Comparison of ENCODE assay signal across 13 cellular contexts in genomic region chr11:57320719-57321387, GRCh38. TPM values are rescaled to one million over a fixed set of nuclear protein-coding genes. Genes with fewer than 3 reads are reported as not detected.
DNase-seq lines count a peak whose midpoint lies in the region; ATAC-seq and TF ChIP-seq lines count a peak whose summit lies in the region.
"Had no signal": no experiment of that assay in that cellular context is flagged by ENCODE, and none has a peak within 500 bp of the region (broad histone marks: within the 10 kb centered on the region; RNA-seq: fewer than 3 reads in every experiment).

No MANE protein-coding gene starts in this region.

- ATAC-seq in HG03039 (IDR thresholded peaks at IDR 0.05; ENCODE audit: unreplicated experiment): no peak
- ATAC-seq in GM19452 (IDR thresholded peaks at IDR 0.05; ENCODE audit: unreplicated experiment): no peak
- no peak for ATAC-seq in HG02885 (IDR thresholded peaks at IDR 0.05; ENCODE audit: poor library complexity, unreplicated experiment)
- ATAC-seq: stimulated activated naive CD8-positive, alpha-beta T cell treated with anti-CD3 and anti-CD28 coated beads, Interleukin-15, amount 100 ng/mL, for 72 hours had no signal

- H3K4me3 ChIP-seq in mucosa of rectum (ENCODE audit: low read length in 2 of 2) (peak overlapping the region; percentile 66 to 79), tibial nerve (peak overlapping the region in 1 of 4 donors; percentile 91)

- no peak overlapping the region for H3K4me3 Mint-ChIP-seq in T-helper 2 cell treated with Interferon-gamma antibody and Interleukin-4, amounts not matched to agents 5 μg/mL and 100 μg/mL, for 36 hours
- H3K4me3 Mint-ChIP-seq in dendritic cell treated with granulocyte-macrophage colony-stimulating factor and Interleukin-4, amounts not matched to agents 40 ng/mL and 50 ng/mL, for 4 days: no peak overlapping the region
- H3K4me3 Mint-ChIP-seq: activated B cell treated with CpG ODN at 0.5 μM for 24 hours; stimulated activated naive CD8-positive, alpha-beta T cell treated with anti-CD3 and anti-CD28 coated beads, Interleukin-15, amount 100 ng/mL, for 72 hours had no signal

- no peaks in the 10 kb centered on the region for H3K27me3 ChIP-seq in mucosa of rectum (ENCODE audit: control insufficient read depth in 2 of 2, insufficient read depth in 2 of 2, low read length in 2 of 2)
- no peaks in the 10 kb centered on the region for H3K27me3 ChIP-seq in tibial nerve

- DNase-seq in T-helper 2 cell treated with Interferon-gamma antibody and Interleukin-4, amounts not matched to agents 5 μg/mL and 100 μg/mL, for 36 hours (ENCODE audit: low spot score): no peak
- DNase-seq in T-helper 2 cell (no peak), tibial nerve (ENCODE audit: low spot score in 2 of 2) (no peak)
- DNase-seq: activated B cell treated with CpG ODN at 0.5 μM for 24 hours; effector CD8-positive, alpha-beta T cell; GOT3; kidney glomerular epithelial cell; stimulated activated naive CD8-positive, alpha-beta T cell treated with anti-CD3 and anti-CD28 coated beads, Interleukin-15, amount 100 ng/mL, for 72 hours had no signal

- 54 to 62% methylated on average over 2 of the region's 2 CpGs for WGBS in tibial nerve, 2 donors

- H3K27ac Mint-ChIP-seq in T-helper 2 cell treated with Interferon-gamma antibody and Interleukin-4, amounts not matched to agents 5 μg/mL and 100 μg/mL, for 36 hours: peak overlapping the region; percentile 12
- H3K27ac Mint-ChIP-seq in dendritic cell treated with granulocyte-macrophage colony-stimulating factor and Interleukin-4, amounts not matched to agents 40 ng/mL and 50 ng/mL, for 4 days: peak overlapping the region; percentile 16
- H3K27ac Mint-ChIP-seq: activated B cell treated with CpG ODN at 0.5 μM for 24 hours had no signal

- peak overlapping the region; percentile 96 to 97 for H3K27ac ChIP-seq in mucosa of rectum (ENCODE audit: low read depth in 2 of 2, low read length in 2 of 2)
- peak overlapping the region in 3 of 4 donors; percentile 96 to 98 (median 97) for H3K27ac ChIP-seq in tibial nerve

- H3K9ac ChIP-seq in mucosa of rectum (ENCODE audit: low read depth in 1 of 2, low read length in 2 of 2): peak overlapping the region; percentile 47 to 92

- H3K4me1 ChIP-seq in mucosa of rectum (ENCODE audit: control insufficient read depth in 2 of 2, insufficient read depth in 2 of 2, low read length in 2 of 2) (peaks cover 56 to 68% of the 10 kb centered on the region in 2 donors), tibial nerve (peaks cover 0 to 86% (median 41%) of the 10 kb centered on the region in 4 donors)

- H3K27me3 Mint-ChIP-seq in T-helper 2 cell treated with Interferon-gamma antibody and Interleukin-4, amounts not matched to agents 5 μg/mL and 100 μg/mL, for 36 hours (ENCODE audit: low read depth): no peaks in the 10 kb centered on the region
- H3K27me3 Mint-ChIP-seq in dendritic cell treated with granulocyte-macrophage colony-stimulating factor and Interleukin-4, amounts not matched to agents 40 ng/mL and 50 ng/mL, for 4 days: peaks cover 7% of the 10 kb centered on the region
- H3K27me3 Mint-ChIP-seq: activated B cell treated with CpG ODN at 0.5 μM for 24 hours; stimulated activated naive CD8-positive, alpha-beta T cell treated with anti-CD3 and anti-CD28 coated beads, Interleukin-15, amount 100 ng/mL, for 72 hours had no signal

- H3K4me1 Mint-ChIP-seq in T-helper 2 cell treated with Interferon-gamma antibody and Interleukin-4, amounts not matched to agents 5 μg/mL and 100 μg/mL, for 36 hours (ENCODE audit: low read depth): peaks cover 21% of the 10 kb centered on the region
- peaks cover 50% of the 10 kb centered on the region for H3K4me1 Mint-ChIP-seq in dendritic cell treated with granulocyte-macrophage colony-stimulating factor and Interleukin-4, amounts not matched to agents 40 ng/mL and 50 ng/mL, for 4 days (ENCODE audit: low read depth)

- H3K9me3 Mint-ChIP-seq in T-helper 2 cell treated with Interferon-gamma antibody and Interleukin-4, amounts not matched to agents 5 μg/mL and 100 μg/mL, for 36 hours: no peaks in the 10 kb centered on the region
- H3K9me3 Mint-ChIP-seq in dendritic cell treated with granulocyte-macrophage colony-stimulating factor and Interleukin-4, amounts not matched to agents 40 ng/mL and 50 ng/mL, for 4 days: no peaks in the 10 kb centered on the region
- H3K9me3 Mint-ChIP-seq: activated B cell treated with CpG ODN at 0.5 μM for 24 hours; stimulated activated naive CD8-positive, alpha-beta T cell treated with anti-CD3 and anti-CD28 coated beads, Interleukin-15, amount 100 ng/mL, for 72 hours had no signal

- no peak for TF ChIP-seq EP300 in tibial nerve (IDR thresholded peaks at IDR 0.05)

- no peak for TF ChIP-seq POLR2A in tibial nerve (IDR thresholded peaks at IDR 0.05)

- intact Hi-C loops in dendritic cell treated with granulocyte-macrophage colony-stimulating factor and Interleukin-4, amounts not matched to agents 40 ng/mL and 50 ng/mL, for 4 days (cut with micrococcal nuclease): no loop called here

- H3K9me3 ChIP-seq in mucosa of rectum (ENCODE audit: control insufficient read depth in 2 of 2, low read length in 2 of 2) (no peaks in the 10 kb centered on the region), tibial nerve (no peaks in the 10 kb centered on the region)

- H3K36me3 ChIP-seq in mucosa of rectum (ENCODE audit: control insufficient read depth in 2 of 2, insufficient read depth in 2 of 2, low read length in 2 of 2): peaks cover 31 to 37% of the 10 kb centered on the region in 2 donors
- H3K36me3 ChIP-seq in tibial nerve: peaks cover 0 to 49% (median 0%) of the 10 kb centered on the region in 3 donors

- no peak for TF ChIP-seq CTCF in tibial nerve (IDR thresholded peaks at IDR 0.05)

- H3K36me3 Mint-ChIP-seq in T-helper 2 cell treated with Interferon-gamma antibody and Interleukin-4, amounts not matched to agents 5 μg/mL and 100 μg/mL, for 36 hours (ENCODE audit: low read depth): peaks cover 3% of the 10 kb centered on the region
- peaks cover 8% of the 10 kb centered on the region for H3K36me3 Mint-ChIP-seq in dendritic cell treated with granulocyte-macrophage colony-stimulating factor and Interleukin-4, amounts not matched to agents 40 ng/mL and 50 ng/mL, for 4 days (ENCODE audit: low read depth)

RNA-seq across cellular contexts. Expression of gene TNKS1BP1, which starts 3.9 kb away (rescaled TPM):
- 100 to 1,000 TPM; 147 to 238 (median 204) TPM for total RNA-seq in tibial nerve

RNA-seq across cellular contexts. Expression of gene SSRP1, which starts 14.8 kb away (rescaled TPM):
- total RNA-seq in tibial nerve: 10 to 100 TPM; 51.0 to 67.5 (median 56.5) TPM

RNA-seq across cellular contexts. Expression of gene P2RX3, which starts 17.3 kb away (rescaled TPM):
- total RNA-seq in tibial nerve: under 1 TPM in 1 of 4 donors, not detected in 3; 0.22 TPM
- total RNA-seq: activated B cell treated with CpG ODN at 0.5 μM for 24 hours had no signal
